ENCODE assay signal across 15 cellular contexts in genomic region chr2:36404754-36405153, GRCh38. TPM values are rescaled to one million over a fixed set of nuclear protein-coding genes. Genes with fewer than 3 reads are reported as not detected.
A peak's percentile ranks its signal among the peaks of the same experiment; 100 is the strongest.
DNase-seq lines count a peak whose midpoint lies in the region; ATAC-seq and TF ChIP-seq lines count a peak whose summit lies in the region.
"Had no signal": no experiment of that assay in that cellular context is flagged by ENCODE, and none has a peak within 500 bp of the region (broad histone marks: within the 10 kb centered on the region; RNA-seq: fewer than 3 reads in every experiment).

No MANE protein-coding gene starts in this region.

- DNase-seq in brain microvascular endothelial cell: no peak
- DNase-seq in omental fat pad (ENCODE audit: low spot score): no peak
- no peak for DNase-seq in G401 (ENCODE audit: low spot score)
- DNase-seq in stimulated activated CD4-positive, alpha-beta T cell treated with anti-CD3 and anti-CD28 coated beads, Interleukin-4, amount 100 ng/mL, for 4 hours: no peak
- DNase-seq: activated CD4-positive, alpha-beta T cell treated with anti-CD3 and anti-CD28 coated beads, Interleukin-2, amount 50 U/mL, for 1 hour; activated naive CD4-positive, alpha-beta T cell treated with anti-CD3 and anti-CD28 coated beads, Interleukin-2, amount 50 U/mL, for 16 hours; CD4-positive, CD25-positive, alpha-beta regulatory T cell; head of caudate nucleus; Kasumi-1; lower lobe of right lung; NCI-H446 treated with DMSO at 0.1 percent for 48 hours had no signal

- no peak for TF ChIP-seq CTCF in brain microvascular endothelial cell (IDR thresholded peaks at IDR 0.05; ENCODE audit: low read depth, low read length, missing control alignments)
- TF ChIP-seq CTCF in omental fat pad (IDR thresholded peaks at IDR 0.05): no peak

- TF ChIP-seq POLR2A in GM18505 (IDR thresholded peaks at IDR 0.05; ENCODE audit: borderline replicate concordance, extremely low read depth, insufficient read depth, insufficient read length): no peak

- H3K36me3 ChIP-seq in brain microvascular endothelial cell (replicated peaks): no peaks in the 10 kb centered on the region
- H3K36me3 ChIP-seq: lower lobe of right lung had no signal

- H3K27ac ChIP-seq in brain microvascular endothelial cell: peak overlapping the region; percentile 86
- H3K27ac ChIP-seq: lower lobe of right lung had no signal

- H3K27me3 ChIP-seq in brain microvascular endothelial cell (replicated peaks): no peaks in the 10 kb centered on the region

- in situ Hi-C loops in brain microvascular endothelial cell (cut with HindIII; ENCODE audit: low pct_ligation_motif_present, low sequenced_read_pairs) (no loop called here), G401 (cut with HindIII; ENCODE audit: low sequenced_read_pairs) (no loop called here)

- ATAC-seq in GM18505 (IDR thresholded peaks at IDR 0.05; ENCODE audit: unreplicated experiment) (peak; percentile 65), GM21423 (IDR thresholded peaks at IDR 0.05; ENCODE audit: unreplicated experiment) (peak; percentile 52), HG03108 (IDR thresholded peaks at IDR 0.05; ENCODE audit: unreplicated experiment) (peak; percentile 61), omental fat pad (ENCODE audit: low FRiP score) (no peak), HG02610 (IDR thresholded peaks at IDR 0.05; ENCODE audit: unreplicated experiment) (no peak)

- H3K4me3 ChIP-seq in brain microvascular endothelial cell (ENCODE audit: low read depth, low read length): no peak overlapping the region
- H3K4me3 ChIP-seq: lower lobe of right lung had no signal

RNA-seq across cellular contexts. Expression of gene CRIM1, which starts 49.2 kb away (rescaled TPM):
- total RNA-seq in omental fat pad: 100 to 1,000 TPM; 229 to 252 (median 233) TPM
- 32.1 and 43.4 TPM in 2 replicates for total RNA-seq in G401 (2014; rRNA removed; shearing (Covaris generic))

Comparison
In these comparisons a context has a peak if more than half of its experiments do, and no peak if none do; other contexts are left out.
1. ATAC-seq: peak in GM18505 (single experiment), GM21423 (single experiment) and HG03108 (single experiment); none in omental fat pad (single experiment) and HG02610 (single experiment).